22 cellular contexts compared by ENCODE assay signal in the genomic region with DNA sequence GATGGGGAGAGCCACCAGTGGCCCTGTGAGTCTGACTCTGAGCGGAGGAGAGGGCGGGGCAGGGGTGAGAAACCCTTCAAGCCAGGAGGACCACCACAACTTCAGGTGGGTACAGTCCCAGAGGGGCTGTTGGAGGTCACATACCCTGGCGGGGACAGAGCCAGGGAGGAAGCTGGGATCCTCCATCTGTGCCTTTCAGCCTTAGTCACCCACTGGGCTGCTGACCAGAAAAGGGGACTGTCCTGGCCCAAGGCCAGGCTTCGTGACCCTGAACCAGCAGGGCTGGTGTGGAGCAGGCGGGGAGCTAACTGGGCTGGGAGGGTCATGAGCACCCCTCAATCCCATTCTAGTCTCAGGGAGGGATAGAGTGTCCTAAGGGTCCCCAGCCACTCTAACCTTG. TPM values are rescaled to one million over a fixed set of nuclear protein-coding genes. Genes with fewer than 3 reads are reported as not detected.
DNase-seq lines count a peak whose midpoint lies in the region; ATAC-seq, FAIRE-seq and TF ChIP-seq lines count a peak whose summit lies in the region.
"Had no signal": no experiment of that assay in that cellular context is flagged by ENCODE, and none has a peak within 500 bp of the region (broad histone marks: within the 10 kb centered on the region; RNA-seq: fewer than 3 reads in every experiment).

No MANE protein-coding gene starts in this region.

- peak overlapping the region; percentile 78; the same call in 1 of the 2 replicates for H4K8ac ChIP-seq in H1 (ENCODE audit: extremely low read depth, insufficient read depth, low read length)
- H4K8ac ChIP-seq in trophoblast cell (ENCODE audit: low read depth, low read length), result no peak overlapping the region

- H3K23ac ChIP-seq in H1 (ENCODE audit: insufficient read length) (no peak overlapping the region), trophoblast cell (ENCODE audit: low read length) (no peak overlapping the region)

- no peak overlapping the region for H3K56ac ChIP-seq in H1 (replicated peaks; ENCODE audit: insufficient read length, low read depth, low read length)

- H2BK12ac ChIP-seq in H1 (ENCODE audit: low read depth, low read length), result no peak overlapping the region
- peak overlapping the region; percentile 30 for H2BK12ac ChIP-seq in trophoblast cell (ENCODE audit: low read length)

- no peak for FAIRE-seq in H1 (lab: Jason Lieb, UNC)

- TF ChIP-seq RAD21 in H1 (IDR thresholded peaks at IDR 0.05 in 1 of 2, conservative IDR thresholded peaks at IDR 0.05 in 1 of 2; ENCODE audit: low read depth in 2 of 2, low read length in 2 of 2), result no peak

- H2AK5ac ChIP-seq in H1 (ENCODE audit: low read depth, low read length) (no peak overlapping the region), trophoblast cell (ENCODE audit: low read length) (no peak overlapping the region)

- 87% methylated on average over 5 of the region's 5 CpGs; no CpG with 5 or more reads in 1 of the 2 experiments for WGBS in H1 (ENCODE audit: extremely low coverage in 1 of 2, insufficient coverage in 1 of 2, insufficient read length in 1 of 2, insufficient replicate concordance in 2 of 2, low coverage in 1 of 2, low lambda C conversion rate in 2 of 2, missing lambda C conversion rate in 1 of 2), 2 experiments
- WGBS in trophoblast cell (ENCODE audit: extremely low coverage, insufficient coverage, insufficient read length), result no CpG with 5 or more reads among the region's 5 CpGs
- WGBS in upper lobe of left lung, 2 donors, result 75 to 83% methylated on average over 5 of the region's 5 CpGs

- DNase-seq in ELR (ENCODE audit: low read depth), result peak; percentile 57
- peak; percentile 43 for DNase-seq in LHCN-M2 (ENCODE audit: low read depth)
- DNase-seq in H1 (ENCODE audit: low read depth in 1 of 2, low spot score in 2 of 2), result no peak
- DNase-seq in trophoblast cell, result no peak
- DNase-seq in SIG-M5 treated with dmso at 0.1 percent for 504 hours (lab: John Stamatoyannopoulos, UW; ENCODE audit: unreplicated experiment), result no peak
- no peak for DNase-seq in upper lobe of left lung
- DNase-seq: activated CD4-positive, alpha-beta T cell treated with anti-CD3 and anti-CD28 coated beads for 1 hour; activated CD8-positive, alpha-beta memory T cell treated with anti-CD3 and anti-CD28 coated beads, Interleukin-2, amount 50 U/mL, for 48 hours; activated naive CD4-positive, alpha-beta T cell; CD4-positive, alpha-beta T cell; cortex of kidney; heart left ventricle; islet precursor cell; NCI-H1436; SIG-M5; stimulated activated CD4-positive, alpha-beta T cell treated with anti-CD3 and anti-CD28 coated beads, Interleukin-2, amount 100 ng/mL, for 48 hours; T-helper 9 cell; testis had no signal

- H3K79me2 ChIP-seq in H1 (ENCODE audit: control insufficient read depth in 1 of 2, insufficient read depth in 2 of 2, low read length in 2 of 2) (no peaks in the 10 kb centered on the region), trophoblast cell (ENCODE audit: control insufficient read depth, insufficient read depth, low read length, poor library complexity) (no peaks in the 10 kb centered on the region)

- H2BK20ac ChIP-seq in H1 (ENCODE audit: low read length), result no peak overlapping the region

- no peaks in the 10 kb centered on the region for H4K20me1 ChIP-seq in H1 (replicated peaks in 1 of 2; ENCODE audit: control insufficient read depth in 1 of 2, insufficient read depth in 2 of 2, low read length in 2 of 2)

- no peak overlapping the region for H2BK15ac ChIP-seq in H1 (ENCODE audit: low read length)

- no peaks in the 10 kb centered on the region; a peak in 2 of 7 replicates for H3K27me3 ChIP-seq in H1 (replicated peaks in 1 of 4; ENCODE audit: control insufficient read depth in 3 of 4, extremely low read depth in 1 of 4, insufficient read depth in 3 of 4, low read length in 3 of 4)
- no peaks in the 10 kb centered on the region for H3K27me3 ChIP-seq in trophoblast cell (ENCODE audit: insufficient read depth, low read length)
- H3K27me3 ChIP-seq in upper lobe of left lung, result no peaks in the 10 kb centered on the region
- H3K27me3 ChIP-seq: heart left ventricle, neural progenitor cell, testis had no signal

- no peak overlapping the region for H3K4me2 ChIP-seq in H1 (ENCODE audit: insufficient read depth in 1 of 2, low read depth in 2 of 2, low read length in 2 of 2)
- H3K4me2 ChIP-seq in trophoblast cell (ENCODE audit: low read length), result no peak overlapping the region
- H3K4me2 ChIP-seq: KMS-11, neural progenitor cell had no signal

- H4K5ac ChIP-seq in H1 (ENCODE audit: insufficient read length, low read depth, low read length), result no peak overlapping the region

- H3K14ac ChIP-seq in H1 (ENCODE audit: insufficient read length), result no peak overlapping the region
- no peak overlapping the region for H3K14ac ChIP-seq in trophoblast cell (ENCODE audit: low read length)

- H4K12ac ChIP-seq in trophoblast cell (ENCODE audit: low read depth, low read length), result no peak overlapping the region

- H3K79me1 ChIP-seq in H1 (ENCODE audit: low read depth, low read length), result no peaks in the 10 kb centered on the region
- no peaks in the 10 kb centered on the region for H3K79me1 ChIP-seq in trophoblast cell (ENCODE audit: low read length)

- H3K4me3 ChIP-seq in H1 (ENCODE audit: extremely low read depth in 1 of 4, insufficient read depth in 2 of 4, low read depth in 3 of 4, low read length in 4 of 4), result no peak overlapping the region
- H3K4me3 ChIP-seq in trophoblast cell (ENCODE audit: low read depth, low read length), result peak overlapping the region; percentile 20
- no peak overlapping the region for H3K4me3 ChIP-seq in upper lobe of left lung
- H3K4me3 ChIP-seq: heart left ventricle, neural progenitor cell, testis had no signal

- H4K91ac ChIP-seq in H1 (replicated peaks; ENCODE audit: insufficient read length, low read length) (no peak overlapping the region), trophoblast cell (ENCODE audit: low read depth, low read length) (no peak overlapping the region)

- H3K18ac ChIP-seq in H1 (ENCODE audit: extremely low read depth, low read length) (no peak overlapping the region), trophoblast cell (ENCODE audit: low read length) (no peak overlapping the region)

- H3K4ac ChIP-seq in H1 (replicated peaks; ENCODE audit: insufficient read length, low read depth, low read length), result no peak overlapping the region
- no peak overlapping the region for H3K4ac ChIP-seq in trophoblast cell (ENCODE audit: low read depth, low read length)

- TF ChIP-seq CTCF in H1 (IDR thresholded peaks at IDR 0.05; ENCODE audit: control extremely low read depth in 1 of 3, insufficient read depth in 1 of 3, low read depth in 1 of 3, low read length in 3 of 3) (no peak), upper lobe of left lung (IDR thresholded peaks at IDR 0.05) (no peak)

- no peak for ATAC-seq in upper lobe of left lung (ENCODE audit: low FRiP score in 2 of 2)
- no peak for ATAC-seq in GM19328 (IDR thresholded peaks at IDR 0.05; ENCODE audit: unreplicated experiment)

- H3K9ac ChIP-seq in H1 (replicated peaks in 1 of 4; ENCODE audit: extremely low read depth in 1 of 4, low read depth in 3 of 4, low read length in 3 of 4) (no peak overlapping the region), trophoblast cell (ENCODE audit: low read length) (peak overlapping the region; percentile 48)
- H3K9ac ChIP-seq: KMS-11, neural progenitor cell had no signal

- H3K36me3 ChIP-seq in H1 (ENCODE audit: control insufficient read depth in 2 of 4, insufficient read depth in 4 of 4, low read length in 3 of 4), result no peaks in the 10 kb centered on the region
- H3K36me3 ChIP-seq in trophoblast cell (ENCODE audit: control insufficient read depth in 1 of 2, insufficient read depth in 2 of 2, low read length in 2 of 2), result no peaks in the 10 kb centered on the region
- no peaks in the 10 kb centered on the region for H3K36me3 ChIP-seq in upper lobe of left lung
- H3K36me3 ChIP-seq: heart left ventricle, neural progenitor cell had no signal

- no peaks in the 10 kb centered on the region for H3K23me2 ChIP-seq in H1 (ENCODE audit: low read depth, low read length)

- TF ChIP-seq EP300 in H1 (IDR thresholded peaks at IDR 0.05; ENCODE audit: borderline replicate concordance in 1 of 2, low read depth in 2 of 2, low read length in 2 of 2), result no peak
- no peak for TF ChIP-seq EP300 in upper lobe of left lung (IDR thresholded peaks at IDR 0.05)

- no peak overlapping the region for H2BK5ac ChIP-seq in H1 (ENCODE audit: low read depth, low read length)
- H2BK5ac ChIP-seq in trophoblast cell (ENCODE audit: low read depth, low read length, poor library complexity), result no peak overlapping the region

- peaks cover 0 to 12% (median 7%) of the 10 kb centered on the region in 4 experiments; a peak in 5 of 7 replicates for H3K4me1 ChIP-seq in H1 (replicated peaks in 1 of 4; ENCODE audit: control insufficient read depth in 3 of 4, insufficient read depth in 4 of 4, low read length in 3 of 4)
- peaks cover 2 to 3% of the 10 kb centered on the region in 2 experiments for H3K4me1 ChIP-seq in trophoblast cell (ENCODE audit: control insufficient read depth in 1 of 2, insufficient read depth in 2 of 2, low read length in 2 of 2)
- H3K4me1 ChIP-seq in upper lobe of left lung, result no peaks in the 10 kb centered on the region

- CTCF ChIA-PET in H1 (lab: Charles Lee; ENCODE audit: partially characterized antibody), result interaction anchor here (1.0 to 6.3 kb wide), 12 partner anchors 9 to 205 kb away, joined by 3 to 34 read pairs (median 4); a partner anchor contains a TSS

- POLR2A ChIA-PET in H1 (lab: Charles Lee; ENCODE audit: partially characterized antibody), result interaction anchor here (0.9 kb wide), 1 partner anchor 48 kb away, joined by 3 read pairs; no protein-coding TSS in a partner anchor

- no peaks in the 10 kb centered on the region for H3K9me3 ChIP-seq in H1 (ENCODE audit: insufficient read depth in 2 of 2, low read depth in 1 of 2, low read length in 1 of 2)
- H3K9me3 ChIP-seq in trophoblast cell (ENCODE audit: insufficient read depth, low read depth, low read length), result no peaks in the 10 kb centered on the region
- H3K9me3 ChIP-seq in upper lobe of left lung, result no peaks in the 10 kb centered on the region
- H3K9me3 ChIP-seq: heart left ventricle, testis had no signal

- no peak overlapping the region for H2AFZ ChIP-seq in H1 (ENCODE audit: low read length)
- H2AFZ ChIP-seq in trophoblast cell (ENCODE audit: insufficient read depth, low read length, poor library complexity), result no peak overlapping the region
- H2AFZ ChIP-seq: neural progenitor cell had no signal

- no peak overlapping the region for H2BK120ac ChIP-seq in H1 (replicated peaks; ENCODE audit: low read depth, low read length)
- H2BK120ac ChIP-seq in trophoblast cell (ENCODE audit: insufficient read depth, low read length, poor library complexity), result no peak overlapping the region

- TF ChIP-seq POLR2A in H1 (IDR thresholded peaks at IDR 0.05; ENCODE audit: control extremely low read depth in 1 of 2, low read depth in 2 of 2, low read length in 2 of 2), result no peak
- TF ChIP-seq POLR2A in upper lobe of left lung (IDR thresholded peaks at IDR 0.05), result no peak

- H3K27ac ChIP-seq in H1 (ENCODE audit: low read depth, low read length) (no peak overlapping the region), trophoblast cell (ENCODE audit: low read depth, low read length) (no peak overlapping the region), upper lobe of left lung (no peak overlapping the region)
- H3K27ac ChIP-seq: epithelial cell of prostate, heart left ventricle, KMS-11, neural progenitor cell had no signal

RNA-seq across cellular contexts. Expression of a gene that starts 1.5 kb away (rescaled TPM):
- total RNA-seq in LHCN-M2 (2014; rRNA removed) (not detected in 2 replicates), upper lobe of left lung (under 1 TPM in 2 of 6 donors, not detected in 4; 0.30 to 0.79 TPM)
- polyA plus RNA-seq in LHCN-M2 (2012), result not detected
- total RNA-seq in H1 (2021; fragmentation: NEBNext Ultra II Directional; extraction: Animal tissue kit (Norgen Biotek cat#: 25700)), result 0.17 TPM in 1 of 2 replicates, not detected in the other
- 0.42 and 0.60 TPM in 2 replicates for polyA plus RNA-seq in H1 (2011; rRNA removed)
- polyA plus RNA-seq in H1 (2011; cell fraction: cytosol; rRNA removed), result 0.58 TPM
- 0.23 TPM for polyA plus RNA-seq in H1 (2011; cell fraction: nucleus; rRNA removed)
- polyA plus RNA-seq in H1 (2012, experiment 1 of 2), result 0.21 to 0.32 TPM (median 0.25 TPM) in 3 of 4 replicates, not detected in the other
- not detected for polyA plus RNA-seq in H1 (2012, experiment 2 of 2)
- 0.34 TPM for polyA plus RNA-seq in H1 (2013, experiment 1 of 2)
- polyA plus RNA-seq in H1 (2013, experiment 2 of 2), result 0.28 TPM
- polyA minus RNA-seq in H1 (2011; rRNA and poly(A)+ RNA removed), result 0.29 TPM in 1 of 2 replicates, not detected in the other
- not detected for polyA minus RNA-seq in H1 (2011; cell fraction: cytosol; rRNA and poly(A)+ RNA removed)
- polyA minus RNA-seq in H1 (2011; cell fraction: nucleus; rRNA and poly(A)+ RNA removed), result not detected
- polyA plus RNA-seq in trophoblast cell (2013), result 0.33 and 0.36 TPM in 2 replicates
- total RNA-seq: CD4-positive, alpha-beta T cell; heart left ventricle had no signal
- polyA plus RNA-seq: heart left ventricle had no signal

RNA-seq across cellular contexts. Expression of a gene that starts 13.0 kb away (rescaled TPM):
- total RNA-seq in LHCN-M2 (2014; rRNA removed) (0.06 TPM in 1 of 2 replicates, not detected in the other), upper lobe of left lung (1 to 10 TPM in 1 of 6 donors, under 1 TPM in 4, not detected in 1; 0.22 to 1.1 (median 0.80) TPM)
- 0.23 TPM for polyA plus RNA-seq in LHCN-M2 (2012)
- 0.58 and 0.73 TPM in 2 replicates for total RNA-seq in H1 (2021; fragmentation: NEBNext Ultra II Directional; extraction: Animal tissue kit (Norgen Biotek cat#: 25700))
- polyA plus RNA-seq in H1 (2011; rRNA removed), result 0.52 and 0.54 TPM in 2 replicates
- polyA plus RNA-seq in H1 (2011; cell fraction: cytosol; rRNA removed), result 0.63 TPM
- polyA plus RNA-seq in H1 (2011; cell fraction: nucleus; rRNA removed), result 1.5 TPM
- polyA plus RNA-seq in H1 (2012, experiment 1 of 2), result 0.19 to 0.70 TPM (median 0.36 TPM) in 4 replicates
- polyA plus RNA-seq in H1 (2012, experiment 2 of 2), result 0.28 TPM
- polyA plus RNA-seq in H1 (2013, experiment 1 of 2), result 0.61 TPM
- polyA plus RNA-seq in H1 (2013, experiment 2 of 2), result 0.39 TPM
- polyA minus RNA-seq in H1 (2011; rRNA and poly(A)+ RNA removed), result 0.09 and 0.15 TPM in 2 replicates
- not detected for polyA minus RNA-seq in H1 (2011; cell fraction: cytosol; rRNA and poly(A)+ RNA removed)
- 0.80 TPM for polyA minus RNA-seq in H1 (2011; cell fraction: nucleus; rRNA and poly(A)+ RNA removed)
- polyA plus RNA-seq in trophoblast cell (2013), result 197 and 211 TPM in 2 replicates

RNA-seq across cellular contexts. Expression of a gene that starts 21.8 kb away (rescaled TPM):
- total RNA-seq in LHCN-M2 (2014; rRNA removed), result not detected in 2 replicates
- polyA plus RNA-seq in LHCN-M2 (2012), result 0.04 TPM
- total RNA-seq in H1 (2021; fragmentation: NEBNext Ultra II Directional; extraction: Animal tissue kit (Norgen Biotek cat#: 25700)), result 0.34 TPM in 1 of 2 replicates, not detected in the other
- polyA plus RNA-seq in H1 (2011; rRNA removed), result 0.29 and 0.49 TPM in 2 replicates
- 0.43 TPM for polyA plus RNA-seq in H1 (2011; cell fraction: cytosol; rRNA removed)
- 0.46 TPM for polyA plus RNA-seq in H1 (2011; cell fraction: nucleus; rRNA removed)
- polyA plus RNA-seq in H1 (2012, experiment 1 of 2), result 0.18 to 0.40 TPM (median 0.36 TPM) in 4 replicates
- 0.21 TPM for polyA plus RNA-seq in H1 (2012, experiment 2 of 2)
- polyA plus RNA-seq in H1 (2013, experiment 1 of 2), result 0.26 TPM
- polyA plus RNA-seq in H1 (2013, experiment 2 of 2), result 0.37 TPM
- 0.25 and 0.37 TPM in 2 replicates for polyA minus RNA-seq in H1 (2011; rRNA and poly(A)+ RNA removed)
- polyA minus RNA-seq in H1 (2011; cell fraction: cytosol; rRNA and poly(A)+ RNA removed), result not detected
- polyA minus RNA-seq in H1 (2011; cell fraction: nucleus; rRNA and poly(A)+ RNA removed), result 1.4 TPM
- 0.01 TPM in 1 of 2 replicates, not detected in the other for polyA plus RNA-seq in trophoblast cell (2013)
- total RNA-seq in upper lobe of left lung, result not detected
- total RNA-seq: CD4-positive, alpha-beta T cell; heart left ventricle had no signal
- polyA plus RNA-seq: heart left ventricle had no signal

RNA-seq across cellular contexts. Expression of a gene that starts 28.4 kb away (rescaled TPM):
- total RNA-seq in LHCN-M2 (2014; rRNA removed), result 28.0 and 28.1 TPM in 2 replicates
- polyA plus RNA-seq in LHCN-M2 (2012), result 29.6 TPM
- 1.2 and 1.9 TPM in 2 replicates for total RNA-seq in H1 (2021; fragmentation: NEBNext Ultra II Directional; extraction: Animal tissue kit (Norgen Biotek cat#: 25700))
- polyA plus RNA-seq in H1 (2011; rRNA removed), result 2.4 and 2.5 TPM in 2 replicates
- polyA plus RNA-seq in H1 (2011; cell fraction: cytosol; rRNA removed), result 2.3 TPM
- polyA plus RNA-seq in H1 (2011; cell fraction: nucleus; rRNA removed), result 3.2 TPM
- 3.0 to 5.8 TPM (median 4.1 TPM) in 4 replicates for polyA plus RNA-seq in H1 (2012, experiment 1 of 2)
- polyA plus RNA-seq in H1 (2012, experiment 2 of 2), result 1.7 TPM
- 1.4 TPM for polyA plus RNA-seq in H1 (2013, experiment 1 of 2)
- polyA plus RNA-seq in H1 (2013, experiment 2 of 2), result 1.1 TPM
- 1.8 and 2.3 TPM in 2 replicates for polyA minus RNA-seq in H1 (2011; rRNA and poly(A)+ RNA removed)
- 0.81 TPM for polyA minus RNA-seq in H1 (2011; cell fraction: cytosol; rRNA and poly(A)+ RNA removed)
- polyA minus RNA-seq in H1 (2011; cell fraction: nucleus; rRNA and poly(A)+ RNA removed), result 4.2 TPM
- polyA plus RNA-seq in trophoblast cell (2013), result 8.8 and 10.1 TPM in 2 replicates
- 10 to 100 TPM; 25.6 to 56.8 (median 40.5) TPM for total RNA-seq in upper lobe of left lung

Comparison
In these comparisons a context has a peak if more than half of its experiments do, and no peak if none do; other contexts are left out.
1. DNase-seq: peak in ELR (single experiment) and LHCN-M2 (single experiment); none in H1 (0 of 2), trophoblast cell (0 of 2), SIG-M5 treated with dmso at 0.1 percent for 504 hours (single experiment) and upper lobe of left lung (0 of 2).